Comparison of ENCODE assay signal across 22 cellular contexts in the genomic region with DNA sequence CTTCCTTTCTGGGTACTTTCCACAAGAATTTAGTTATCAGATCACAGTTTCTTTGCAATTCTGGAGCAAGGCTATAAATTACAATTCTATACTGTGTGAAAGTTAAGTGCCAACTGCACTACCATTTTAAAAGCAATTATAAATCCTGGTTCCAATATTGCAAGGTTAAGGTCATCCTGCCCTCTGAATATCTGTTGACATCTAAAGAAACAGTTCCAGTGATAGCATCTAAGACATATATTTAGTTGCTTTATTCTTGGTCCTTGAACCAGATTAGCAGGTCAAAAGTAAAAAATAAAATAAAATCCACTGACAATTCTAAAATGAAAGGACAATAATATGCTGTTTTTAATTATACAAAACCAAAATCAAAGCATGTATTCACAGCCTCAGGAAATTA.
"Had no signal": no experiment of that assay in that cellular context is flagged by ENCODE, and none has a peak within 500 bp of the region (broad histone marks: within the 10 kb centered on the region; RNA-seq: fewer than 3 reads in every experiment).

No MANE protein-coding gene starts in this region.

- DNase-seq: colonic mucosa; cortex of kidney; dermis blood vessel endothelial cell; dorsolateral prefrontal cortex; effector CD4-positive, alpha-beta T cell; effector CD8-positive, alpha-beta T cell; effector memory CD4-positive, alpha-beta T cell; effector memory CD8-positive, alpha-beta T cell; endodermal cell; erythroblast; esophagus squamous epithelium; foreskin fibroblast; foreskin keratinocyte; foreskin melanocyte; gastrocnemius medialis; glutamatergic neuron; head of caudate nucleus; heart left ventricle; heart right ventricle had no signal

- FAIRE-seq: colon, endothelial cell of umbilical vein, frontal cortex had no signal
